8 cellular contexts compared by ENCODE assay signal in the genomic region with DNA sequence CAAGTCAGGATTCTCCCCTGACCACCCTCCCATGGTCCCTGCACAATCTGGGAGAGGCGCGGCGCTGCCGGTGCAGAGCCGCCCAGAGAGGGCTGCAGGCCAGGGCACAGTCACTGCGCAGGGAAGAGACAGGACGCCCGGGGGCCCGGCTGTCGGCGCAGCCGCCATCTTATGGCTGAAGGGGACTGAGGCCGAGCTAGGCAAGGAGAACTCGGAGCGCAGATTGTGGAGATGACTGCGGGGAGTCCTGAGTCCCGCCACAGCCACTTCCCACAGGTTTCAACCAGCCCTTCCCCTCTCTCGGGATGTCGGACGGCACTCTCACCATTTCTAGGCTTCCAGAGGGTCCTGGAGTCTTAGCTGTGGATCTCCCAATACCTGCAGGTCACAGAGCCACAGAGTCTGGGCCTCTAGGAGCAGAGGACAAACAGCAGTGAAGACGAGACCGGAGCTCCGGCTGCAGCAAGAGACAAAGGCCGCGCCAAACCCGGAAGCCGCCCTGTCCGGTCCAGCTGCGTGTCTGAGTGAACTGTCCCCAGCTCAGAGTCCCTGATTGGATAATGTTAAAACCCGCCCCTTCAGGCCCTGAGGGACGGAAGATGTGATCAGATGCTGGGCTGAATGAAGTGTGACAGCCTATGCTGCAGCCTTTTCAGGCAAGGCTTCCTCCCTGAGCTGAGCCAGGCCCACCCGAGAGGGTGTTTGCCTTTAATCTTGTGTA. TPM values are rescaled to one million over a fixed set of nuclear protein-coding genes. Genes with fewer than 3 reads are reported as not detected.
DNase-seq lines count a peak whose midpoint lies in the region; ATAC-seq and TF ChIP-seq lines count a peak whose summit lies in the region.

Gene ZNF708 (minus strand): TSS at position 526 of the 721 bp plus-strand sequence. CDS start 198 bp downstream, at position 328.

- H3K27me3 ChIP-seq in lower lobe of right lung (ENCODE audit: low read depth): no peaks in the 10 kb centered on the region

- CTCF ChIA-PET in activated CD4-positive, alpha-beta memory T cell treated with anti-CD3 and anti-CD28 coated beads, Interleukin-2, amount 10 ng/mL, durations not matched to agents 7 days and 5 days (lab: Charles Lee): interaction anchor here (0.5 to 1.5 kb wide), 7 partner anchors 10 to 504 kb away, joined by 3 to 4 read pairs (median 3); partner anchors contain the start of genes ZNF100, ZNF431 and ZNF493

- peaks cover 34% of the 10 kb centered on the region for H3K4me1 Mint-ChIP-seq in activated CD4-positive, alpha-beta memory T cell treated with anti-CD3 and anti-CD28 coated beads, Interleukin-2, amount 10 ng/mL, durations not matched to agents 7 days and 5 days

- POLR2A ChIA-PET in activated CD4-positive, alpha-beta memory T cell treated with anti-CD3 and anti-CD28 coated beads, Interleukin-2, amount 10 ng/mL, durations not matched to agents 7 days and 5 days (lab: Charles Lee): interaction anchor here (0.6 to 2.6 kb wide), 33 partner anchors 8 to 1553 kb away, joined by 3 to 40 read pairs (median 8); partner anchors contain the start of genes ZNF100, ZNF253, ZNF257 and ZNF429

- no peaks in the 10 kb centered on the region for H3K27me3 Mint-ChIP-seq in activated CD4-positive, alpha-beta memory T cell treated with anti-CD3 and anti-CD28 coated beads, Interleukin-2, amount 10 ng/mL, durations not matched to agents 7 days and 5 days

- intact Hi-C loops in lower lobe of right lung (cut with DNase I): no loop called here

- ATAC-seq in GM19395 (IDR thresholded peaks at IDR 0.05; ENCODE audit: unreplicated experiment) (peak; percentile 99), HG03565 (IDR thresholded peaks at IDR 0.05; ENCODE audit: unreplicated experiment) (peak; percentile 99), lower lobe of right lung (peak; percentile 100)

- TF ChIP-seq CTCF in C4-2B (conservative IDR thresholded peaks at IDR 0.05) (no peak), lower lobe of right lung (IDR thresholded peaks at IDR 0.05) (no peak)

- peak within 1 kb of the TSS; percentile 78 for H3K4me3 ChIP-seq in lower lobe of right lung

- DNase-seq in NCI-H82 (lab: John Stamatoyannopoulos, UW) (peak; percentile 97), ecto neural progenitor cell (ENCODE audit: low spot score) (peak; percentile 89), lower lobe of right lung (peak; percentile 90)
- peak; percentile 84 for DNase-seq in activated CD4-positive, alpha-beta memory T cell treated with anti-CD3 and anti-CD28 coated beads, Interleukin-2, amount 10 ng/mL, durations not matched to agents 7 days and 5 days
- peak; percentile 60 to 79 (median 70) for DNase-seq in stimulated activated CD4-positive, alpha-beta T cell treated with anti-CD3 and anti-CD28 coated beads, TNF-alpha, amount 100 ng/mL, for 24 hours (ENCODE audit: low read depth in 3 of 3)

- peaks cover 63% of the 10 kb centered on the region for H3K36me3 Mint-ChIP-seq in activated CD4-positive, alpha-beta memory T cell treated with anti-CD3 and anti-CD28 coated beads, Interleukin-2, amount 10 ng/mL, durations not matched to agents 7 days and 5 days (ENCODE audit: low read depth)

- peaks cover 7% of the 10 kb centered on the region for H3K36me3 ChIP-seq in lower lobe of right lung

- H3K27ac Mint-ChIP-seq in activated CD4-positive, alpha-beta memory T cell treated with anti-CD3 and anti-CD28 coated beads, Interleukin-2, amount 10 ng/mL, durations not matched to agents 7 days and 5 days: peak within 1 kb of the TSS; percentile 99

- H3K4me3 Mint-ChIP-seq in activated CD4-positive, alpha-beta memory T cell treated with anti-CD3 and anti-CD28 coated beads, Interleukin-2, amount 10 ng/mL, durations not matched to agents 7 days and 5 days: peak within 1 kb of the TSS; percentile 97

- peaks cover 22% of the 10 kb centered on the region for H3K4me1 ChIP-seq in lower lobe of right lung

- peaks cover 28% of the 10 kb centered on the region for H3K9me3 Mint-ChIP-seq in activated CD4-positive, alpha-beta memory T cell treated with anti-CD3 and anti-CD28 coated beads, Interleukin-2, amount 10 ng/mL, durations not matched to agents 7 days and 5 days

- peaks cover 7% of the 10 kb centered on the region for H3K9me3 ChIP-seq in lower lobe of right lung

- H3K27ac ChIP-seq in C4-2B (peak within 1 kb of the TSS; percentile 81), lower lobe of right lung (peak within 1 kb of the TSS; percentile 97)

RNA-seq across cellular contexts. Expression of gene ZNF708, which starts in this region (rescaled TPM):
- total RNA-seq in activated CD4-positive, alpha-beta memory T cell treated with anti-CD3 and anti-CD28 coated beads, Interleukin-2, amount 10 ng/mL, durations not matched to agents 7 days and 5 days: 10 to 100 TPM; 14.8 to 16.7 TPM
- 17.0 TPM for total RNA-seq in lower lobe of right lung

Comparison
In these comparisons a context has a peak if more than half of its experiments do, and no peak if none do; other contexts are left out.
1. Peak in every context shown above with its lines: DNase-seq, ATAC-seq, H3K4me3 ChIP-seq and H3K27ac ChIP-seq.